8 cellular contexts compared by ENCODE assay signal in the genomic region with DNA sequence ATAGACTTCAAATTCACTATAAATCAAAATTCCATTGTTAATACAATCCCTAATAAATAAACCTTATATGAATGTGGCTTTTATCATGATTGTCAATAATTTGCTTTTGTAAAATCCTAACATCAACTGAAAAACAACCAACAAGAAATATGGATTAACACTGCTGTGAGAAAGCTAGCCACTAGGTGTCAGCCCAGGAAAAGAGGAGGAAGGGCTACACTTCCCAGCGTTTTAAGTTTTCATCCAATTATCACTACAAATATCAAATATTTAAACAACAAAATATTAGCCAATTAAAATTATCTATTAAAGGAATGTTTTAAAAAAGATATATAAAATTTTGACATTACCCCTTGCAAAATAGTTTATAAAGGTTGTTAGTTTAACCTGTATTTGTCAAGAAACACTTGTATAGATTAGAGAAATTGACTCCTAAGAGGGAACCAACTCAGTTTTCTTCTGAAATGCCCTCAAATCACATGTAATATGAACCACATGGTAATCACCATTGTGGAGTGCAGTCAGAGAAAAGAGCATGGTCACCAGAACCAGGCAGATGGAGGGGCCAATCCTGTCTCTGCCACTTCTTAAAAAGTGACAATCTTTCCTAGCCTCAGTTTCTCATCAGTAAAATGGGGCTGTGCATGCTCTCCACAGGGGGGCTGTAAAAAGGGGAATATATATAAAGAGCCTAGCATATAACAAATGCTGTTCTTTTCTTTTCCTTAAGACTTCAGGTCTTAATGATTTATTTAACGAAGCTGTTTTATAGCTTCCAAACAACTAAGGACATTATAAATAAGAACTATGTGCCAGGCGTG.
DNase-seq lines count a peak whose midpoint lies in the region; ATAC-seq and TF ChIP-seq lines count a peak whose summit lies in the region.

No MANE protein-coding gene starts in this region.

- peak; percentile 94 for TF ChIP-seq CTCF in fibroblast of mammary gland (conservative IDR thresholded peaks at IDR 0.05; ENCODE audit: control insufficient read depth, insufficient read depth, low read depth, low read length)

- DNase-seq in DMS 273 (lab: John Stamatoyannopoulos, UW; ENCODE audit: unreplicated experiment) (peak; percentile 50), DMS 273 treated with DMSO at 0.1 percent for 48 hours (lab: John Stamatoyannopoulos, UW) (no peak), SK-N-DZ (ENCODE audit: low spot score) (peak; percentile 32), fibroblast of mammary gland (ENCODE audit: low read depth) (peak; percentile 60), pons (ENCODE audit: low spot score) (peak; percentile 48)

- no peak overlapping the region for H3K4me3 ChIP-seq in fibroblast of mammary gland (ENCODE audit: control insufficient read depth, low read depth, low read length)

- peak; percentile 95 for TF ChIP-seq RAD21 in Ishikawa (IDR thresholded peaks at IDR 0.05; ENCODE audit: low read depth)

- TF ChIP-seq EP300 in Ishikawa (IDR thresholded peaks at IDR 0.05; ENCODE audit: borderline replicate concordance) = no peak

- no peak for ATAC-seq in GM19455 (IDR thresholded peaks at IDR 0.05; ENCODE audit: unreplicated experiment)
- no peak for ATAC-seq in activated CD4-positive, CD25-positive, alpha-beta regulatory T cell treated with anti-CD3 and anti-CD28 coated beads, Interleukin-2, amount 50 U/mL, for 24 hours

TF ChIP-seq in Ishikawa, 13 proteins besides CTCF, POLR2A, EP300 and RAD21:
- no peak for TF ChIP-seq ZBTB7A (IDR thresholded peaks at IDR 0.05; ENCODE audit: low read depth)
